In genomic region chr17:81285179-81285878, GRCh38 we compare ENCODE assay signal across 8 cellular contexts. TPM values are rescaled to one million over a fixed set of nuclear protein-coding genes. Genes with fewer than 3 reads are reported as not detected.
DNase-seq lines count a peak whose midpoint lies in the region; ATAC-seq and TF ChIP-seq lines count a peak whose summit lies in the region.

No MANE protein-coding gene starts in this region.

- H3K4me1 ChIP-seq in effector memory CD4-positive, alpha-beta T cell (ENCODE audit: control insufficient read depth, insufficient read depth, low read length, poor library complexity, severe bottlenecking) = peaks cover 43% of the 10 kb centered on the region
- peaks cover 23% of the 10 kb centered on the region for H3K4me1 ChIP-seq in suprapubic skin

- peak overlapping the region; percentile 94 to 97 (median 96) for H3K27ac Mint-ChIP-seq in nephron

- peaks cover 18% of the 10 kb centered on the region for H3K36me3 Mint-ChIP-seq in nephron (ENCODE audit: low read depth)

- no peak for TF ChIP-seq POLR2A in suprapubic skin (IDR thresholded peaks at IDR 0.05)

- H3K36me3 ChIP-seq in effector memory CD4-positive, alpha-beta T cell (ENCODE audit: control insufficient read depth, insufficient read depth, low read length) = peaks cover 32% of the 10 kb centered on the region
- peaks cover 54% of the 10 kb centered on the region for H3K36me3 ChIP-seq in suprapubic skin

- ATAC-seq in GM19452 (IDR thresholded peaks at IDR 0.05; ENCODE audit: unreplicated experiment) (peak; percentile 56), GM21619 (IDR thresholded peaks at IDR 0.05; ENCODE audit: unreplicated experiment) (no peak)

- peak; percentile 34 for DNase-seq in activated CD4-positive, alpha-beta T cell treated with anti-CD3 and anti-CD28 coated beads, Interleukin-2, amount 50 U/mL, for 1 hour
- DNase-seq in effector memory CD4-positive, alpha-beta T cell = peak; percentile 33 to 43 (median 36)
- DNase-seq in suprapubic skin (ENCODE audit: low spot score in 2 of 2) (peak; percentile 83 to 89), NCI-H187 (lab: John Stamatoyannopoulos, UW) (no peak), NCI-H1930 (lab: John Stamatoyannopoulos, UW) (no peak)

- TF ChIP-seq EP300 in suprapubic skin (IDR thresholded peaks at IDR 0.05) = no peak

- no peak for TF ChIP-seq CTCF in nephron (IDR thresholded peaks at IDR 0.05; ENCODE audit: unreplicated experiment in 3 of 3)
- TF ChIP-seq CTCF in suprapubic skin (IDR thresholded peaks at IDR 0.05) = no peak

- 65% methylated on average over 24 of the region's 37 CpGs for WGBS in suprapubic skin

- peak overlapping the region; percentile 62 to 77 (median 72) for H3K4me3 Mint-ChIP-seq in nephron

- peak overlapping the region; percentile 69 for H3K4me3 ChIP-seq in effector memory CD4-positive, alpha-beta T cell (ENCODE audit: insufficient read depth, low read depth, low read length, poor library complexity, severe bottlenecking)
- H3K4me3 ChIP-seq in suprapubic skin = peak overlapping the region; percentile 39

- H3K27me3 ChIP-seq in effector memory CD4-positive, alpha-beta T cell (replicated peaks; ENCODE audit: control insufficient read depth, insufficient read depth, low read length, poor library complexity, severe bottlenecking) = no peaks in the 10 kb centered on the region
- H3K27me3 ChIP-seq in suprapubic skin = no peaks in the 10 kb centered on the region

- H3K9me3 Mint-ChIP-seq in nephron = no peaks in the 10 kb centered on the region

- no peaks in the 10 kb centered on the region for H3K9me3 ChIP-seq in effector memory CD4-positive, alpha-beta T cell (ENCODE audit: control insufficient read depth, low read length)
- H3K9me3 ChIP-seq in suprapubic skin = no peaks in the 10 kb centered on the region

- peak overlapping the region; percentile 65 for H3K27ac ChIP-seq in effector memory CD4-positive, alpha-beta T cell (ENCODE audit: insufficient read depth, low read length, poor library complexity, severe bottlenecking)
- H3K27ac ChIP-seq in suprapubic skin = peak overlapping the region; percentile 68

- no peaks in the 10 kb centered on the region for H3K27me3 Mint-ChIP-seq in nephron (ENCODE audit: low read depth)

- H3K4me1 Mint-ChIP-seq in nephron = peaks cover 46% of the 10 kb centered on the region

RNA-seq across cellular contexts. Expression of gene SLC38A10, which starts 9.8 kb away (rescaled TPM):
- total RNA-seq in suprapubic skin = 10 to 100 TPM; 48.5 to 84.9 (median 69.4) TPM

RNA-seq across cellular contexts. Expression of gene NDUFAF8, which starts 46.2 kb away (rescaled TPM):
- total RNA-seq in suprapubic skin = 10 to 100 TPM; 17.8 to 39.4 (median 25.9) TPM

RNA-seq across cellular contexts. Expression of gene TEPSIN, which starts 46.5 kb away (rescaled TPM):
- total RNA-seq in suprapubic skin = 10 to 100 TPM; 43.0 to 94.5 (median 55.3) TPM

Comparison
In these comparisons a context has a peak if more than half of its experiments do, and no peak if none do; other contexts are left out.
1. DNase-seq: peak in activated CD4-positive, alpha-beta T cell treated with anti-CD3 and anti-CD28 coated beads, Interleukin-2, amount 50 U/mL, for 1 hour (single experiment), effector memory CD4-positive, alpha-beta T cell (3 of 3) and suprapubic skin (2 of 2); none in NCI-H187 (0 of 2) and NCI-H1930 (0 of 2).